Comparison of ENCODE assay signal across 8 cellular contexts in the genomic region with DNA sequence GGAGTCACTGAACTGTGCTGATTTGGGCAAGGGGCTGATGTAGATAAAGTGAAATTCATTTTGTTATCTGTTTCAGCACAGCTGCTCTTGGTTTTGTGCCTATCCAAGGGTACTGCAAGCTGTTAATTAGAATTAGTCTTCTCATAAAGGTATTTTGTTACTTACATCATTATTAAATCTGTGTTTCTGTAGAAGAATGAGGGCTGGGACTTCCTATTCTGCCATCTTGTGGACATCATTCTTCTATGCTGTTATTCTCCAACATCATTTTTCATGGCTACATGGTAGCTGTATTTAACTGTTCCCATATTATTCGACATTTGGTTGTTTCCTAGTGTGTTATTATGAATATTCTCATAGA.
DNase-seq lines count a peak whose midpoint lies in the region; ATAC-seq and TF ChIP-seq lines count a peak whose summit lies in the region.

No MANE protein-coding gene starts in this region.

- peaks cover 0 to 17% (median 0%) of the 10 kb centered on the region in 11 experiments; a peak in 4 of 22 replicates for H3K27me3 ChIP-seq in BLaER1 treated with 17β-estradiol and CSF1 and Interleukin-3, amounts not matched to agents 10 nM and 100 nM

- H3K9me3 ChIP-seq in BLaER1 treated with 17β-estradiol and CSF1 and Interleukin-3, amounts not matched to agents 10 nM and 100 nM (replicated peaks in 1 of 11) = peaks cover 0 to 8% (median 0%) of the 10 kb centered on the region in 11 experiments; a peak in 1 of 22 replicates

- no peak overlapping the region for H3K4me3 ChIP-seq in BLaER1 treated with 17β-estradiol and CSF1 and Interleukin-3, amounts not matched to agents 10 nM and 100 nM
- H3K4me3 ChIP-seq in astrocyte of the spinal cord (ENCODE audit: low read depth, low read length) = no peak overlapping the region

- ATAC-seq in HG03066 (IDR thresholded peaks at IDR 0.05; ENCODE audit: low read depth, unreplicated experiment) = peak; percentile 19

- DNase-seq in astrocyte of the spinal cord (ENCODE audit: low read depth, low spot score) (peak; percentile 61), lung microvascular endothelial cell (ENCODE audit: low read depth in 2 of 2) (peak; percentile 61 to 72), NCI-H2196 (lab: John Stamatoyannopoulos, UW; ENCODE audit: unreplicated experiment) (no peak), NCI-H82 (lab: John Stamatoyannopoulos, UW) (no peak), NCI-H128 (lab: John Stamatoyannopoulos, UW; ENCODE audit: unreplicated experiment) (no peak)
- DNase-seq in stimulated activated CD4-positive, alpha-beta T cell treated with anti-CD3 and anti-CD28 coated beads, Interleukin-15, amount 100 ng/mL, for 24 hours = no peak

- H3K9ac ChIP-seq in BLaER1 treated with 17β-estradiol and CSF1 and Interleukin-3, amounts not matched to agents 10 nM and 100 nM = 0 out of 22 replicates have a peak overlapping the region, but pooled peaks of 1 of the 11 experiments have one; percentile 41

- H3K36me3 ChIP-seq in BLaER1 treated with 17β-estradiol and CSF1 and Interleukin-3, amounts not matched to agents 10 nM and 100 nM = no peaks in the 10 kb centered on the region

- no peaks in the 10 kb centered on the region for H4K20me1 ChIP-seq in BLaER1 treated with 17β-estradiol and CSF1 and Interleukin-3, amounts not matched to agents 10 nM and 100 nM

- H3K4me2 ChIP-seq in BLaER1 treated with 17β-estradiol and CSF1 and Interleukin-3, amounts not matched to agents 10 nM and 100 nM = peak overlapping the region; percentile 13 to 79 (median 44); a peak in 15 of 22 replicates

- peak; percentile 46 for TF ChIP-seq CTCF in astrocyte of the spinal cord (IDR thresholded peaks at IDR 0.05; ENCODE audit: low read depth, low read length)

- in situ Hi-C loops in astrocyte of the spinal cord (cut with HindIII; ENCODE audit: low sequenced_read_pairs) = no loop called here

- H3K4me1 ChIP-seq in BLaER1 treated with 17β-estradiol and CSF1 and Interleukin-3, amounts not matched to agents 10 nM and 100 nM = peaks cover 8 to 12% (median 11%) of the 10 kb centered on the region in 10 experiments

- peak overlapping the region in 3 of 11 experiments; percentile 5 to 42 (median 8); a peak in 2 of 22 replicates for H3K27ac ChIP-seq in BLaER1 treated with 17β-estradiol and CSF1 and Interleukin-3, amounts not matched to agents 10 nM and 100 nM

Comparison
In these comparisons a context has a peak if more than half of its experiments do, and no peak if none do; other contexts are left out.
1. DNase-seq: peak in astrocyte of the spinal cord (single experiment) and lung microvascular endothelial cell (2 of 2); none in NCI-H2196 (single experiment), NCI-H82 (single experiment), NCI-H128 (single experiment) and stimulated activated CD4-positive, alpha-beta T cell treated with anti-CD3 and anti-CD28 coated beads, Interleukin-15, amount 100 ng/mL, for 24 hours (single experiment).